20 cellular contexts compared by ENCODE assay signal in genomic region chr7:137840183-137840779, GRCh38. TPM values are rescaled to one million over a fixed set of nuclear protein-coding genes. Genes with fewer than 3 reads are reported as not detected.
DNase-seq lines count a peak whose midpoint lies in the region; ATAC-seq and TF ChIP-seq lines count a peak whose summit lies in the region.
"Had no signal": no experiment of that assay in that cellular context is flagged by ENCODE, and none has a peak within 500 bp of the region (broad histone marks: within the 10 kb centered on the region; RNA-seq: fewer than 3 reads in every experiment).

No MANE protein-coding gene starts in this region.

- no peak overlapping the region for H3K27ac Mint-ChIP-seq in glutamatergic neuron (ENCODE audit: unreplicated experiment)
- H3K27ac Mint-ChIP-seq: memory B cell; naive B cell; stimulated activated naive CD8-positive, alpha-beta T cell treated with anti-CD3 and anti-CD28 coated beads, Interleukin-15, amount 100 ng/mL, for 72 hours had no signal

- H4K20me1 ChIP-seq in osteoblast (ENCODE audit: insufficient read depth, low read length), result peaks cover 2% of the 10 kb centered on the region

- H3K4me3 Mint-ChIP-seq in glutamatergic neuron (ENCODE audit: unreplicated experiment), result peak overlapping the region; percentile 69
- H3K4me3 Mint-ChIP-seq: memory B cell; stimulated activated naive CD8-positive, alpha-beta T cell treated with anti-CD3 and anti-CD28 coated beads, Interleukin-15, amount 100 ng/mL, for 72 hours had no signal

- peaks cover 39% of the 10 kb centered on the region for H3K4me1 Mint-ChIP-seq in glutamatergic neuron (ENCODE audit: low read depth, unreplicated experiment)
- H3K4me1 Mint-ChIP-seq: naive B cell; stimulated activated naive CD8-positive, alpha-beta T cell treated with anti-CD3 and anti-CD28 coated beads, Interleukin-15, amount 100 ng/mL, for 72 hours had no signal

- H3K4me1 ChIP-seq in osteoblast (ENCODE audit: insufficient read depth, low read length) (peaks cover 27% of the 10 kb centered on the region), transverse colon (no peaks in the 10 kb centered on the region)
- H3K4me1 ChIP-seq: colonic mucosa, heart left ventricle, upper lobe of right lung had no signal

- H3K9me3 ChIP-seq in osteoblast (ENCODE audit: low read depth, low read length), result no peaks in the 10 kb centered on the region
- H3K9me3 ChIP-seq in transverse colon, result no peaks in the 10 kb centered on the region
- H3K9me3 ChIP-seq: colonic mucosa, heart left ventricle, upper lobe of right lung had no signal

- peaks cover 66% of the 10 kb centered on the region for H3K79me2 ChIP-seq in osteoblast (ENCODE audit: insufficient read depth, low read length)

- no peak for TF ChIP-seq POLR2A in transverse colon (IDR thresholded peaks at IDR 0.05)

- H3K36me3 ChIP-seq in osteoblast (ENCODE audit: insufficient read depth, low read length) (peaks cover 28% of the 10 kb centered on the region), transverse colon (no peaks in the 10 kb centered on the region)
- H3K36me3 ChIP-seq: colonic mucosa, heart left ventricle, upper lobe of right lung had no signal

- H3K4me2 ChIP-seq in osteoblast (ENCODE audit: insufficient read depth, low read length), result no peak overlapping the region
- H3K4me2 ChIP-seq: PC-9 had no signal

- H3K4me3 ChIP-seq in osteoblast (ENCODE audit: insufficient read depth, low read length), result no peak overlapping the region
- no peak overlapping the region for H3K4me3 ChIP-seq in transverse colon
- H3K4me3 ChIP-seq: colonic mucosa, heart left ventricle, PC-9, upper lobe of right lung had no signal

- H3K36me3 Mint-ChIP-seq in glutamatergic neuron (ENCODE audit: unreplicated experiment), result no peaks in the 10 kb centered on the region
- H3K36me3 Mint-ChIP-seq: memory B cell, naive B cell had no signal

- DNase-seq in NCI-H1417 (lab: John Stamatoyannopoulos, UW), result peak in 2 of 3 experiments; percentile 56 to 83
- no peak for DNase-seq in NCI-H1417 treated with DMSO at 0.1 percent for 48 hours (lab: John Stamatoyannopoulos, UW)
- DNase-seq in NCI-H526 treated with DMSO at 0.1 percent for 48 hours (lab: John Stamatoyannopoulos, UW), result peak; percentile 42
- no peak for DNase-seq in glutamatergic neuron
- no peak for DNase-seq in osteoblast (ENCODE audit: insufficient read length, low spot score, missing footprints)
- no peak for DNase-seq in transverse colon
- DNase-seq in NCI-H1694 (lab: John Stamatoyannopoulos, UW), result no peak
- DNase-seq: 8988T; activated CD4-positive, alpha-beta T cell treated with anti-CD3 and anti-CD28 coated beads, Interleukin-2, amount 50 U/mL, for 48 hours; activated naive CD4-positive, alpha-beta T cell treated with Interleukin-2 at 50 U/mL for 16 hours; colonic mucosa; heart left ventricle; kidney; naive B cell; NCI-H1930; PC-9; stimulated activated naive CD8-positive, alpha-beta T cell treated with anti-CD3 and anti-CD28 coated beads, Interleukin-15, amount 100 ng/mL, for 72 hours; upper lobe of right lung had no signal

- TF ChIP-seq EP300 in transverse colon (IDR thresholded peaks at IDR 0.05; ENCODE audit: low read depth), result no peak

- no peak for TF ChIP-seq CTCF in glutamatergic neuron (IDR thresholded peaks at IDR 0.05; ENCODE audit: partially characterized antibody, unreplicated experiment)
- TF ChIP-seq CTCF in osteoblast (IDR thresholded peaks at IDR 0.05; ENCODE audit: extremely low read depth, low read depth, low read length), result no peak
- TF ChIP-seq CTCF in transverse colon (IDR thresholded peaks at IDR 0.05), result no peak

- H2AFZ ChIP-seq in osteoblast (ENCODE audit: low read length), result no peak overlapping the region
- H2AFZ ChIP-seq: PC-9 had no signal

- WGBS in transverse colon (ENCODE audit: low coverage in 1 of 2), 2 donors, result 47 to 68% methylated on average over 5 of the region's 5 CpGs

- no peaks in the 10 kb centered on the region for H3K27me3 Mint-ChIP-seq in glutamatergic neuron (ENCODE audit: unreplicated experiment)

- H3K27me3 ChIP-seq in osteoblast (ENCODE audit: insufficient read depth, low read length), result no peaks in the 10 kb centered on the region
- peaks cover 35% of the 10 kb centered on the region for H3K27me3 ChIP-seq in transverse colon

- H3K9me3 Mint-ChIP-seq in glutamatergic neuron (ENCODE audit: unreplicated experiment), result no peaks in the 10 kb centered on the region
- H3K9me3 Mint-ChIP-seq: memory B cell; stimulated activated naive CD8-positive, alpha-beta T cell treated with anti-CD3 and anti-CD28 coated beads, Interleukin-15, amount 100 ng/mL, for 72 hours had no signal

- ATAC-seq in GM19467 (IDR thresholded peaks at IDR 0.05; ENCODE audit: unreplicated experiment), result no peak
- ATAC-seq: heart left ventricle; stimulated activated naive CD8-positive, alpha-beta T cell treated with anti-CD3 and anti-CD28 coated beads, Interleukin-15, amount 100 ng/mL, for 72 hours; upper lobe of right lung had no signal

- in situ Hi-C loops in transverse colon (cut with MboI; ENCODE audit: low pct_ligation_motif_present in 1 of 4, low pct_unique_long_range_greater_than_20kb in 1 of 4, low sequenced_read_pairs in 3 of 4), result loop anchor here in 1 of 4 donors (25.0 kb wide), 1 partner anchor 103 kb away; no protein-coding TSS in a partner anchor

- intact Hi-C loops in transverse colon (cut with DNase I; ENCODE audit: low total_unique reads), result no loop called here

- H3K27ac ChIP-seq in osteoblast (ENCODE audit: low read depth, low read length), result peak overlapping the region; percentile 35
- H3K27ac ChIP-seq in transverse colon, result no peak overlapping the region
- H3K27ac ChIP-seq: colonic mucosa, heart left ventricle, PC-9, upper lobe of right lung had no signal

RNA-seq across cellular contexts. Expression of gene DGKI, which starts 6.5 kb away (rescaled TPM):
- total RNA-seq in glutamatergic neuron (ENCODE audit: unreplicated experiment) (19.4 TPM), osteoblast (19.2 and 23.3 TPM in 2 replicates), transverse colon (1 to 10 TPM in 1 of 4 donors, under 1 TPM in 2, not detected in 1; 0.64 to 1.2 (median 1.00) TPM)

Comparison
In these comparisons a context has a peak if more than half of its experiments do, and no peak if none do; other contexts are left out.
1. DNase-seq: peak in NCI-H1417 (2 of 3) and NCI-H526 treated with DMSO at 0.1 percent for 48 hours (single experiment); none in NCI-H1417 treated with DMSO at 0.1 percent for 48 hours (single experiment), glutamatergic neuron (single experiment), osteoblast (single experiment), transverse colon (single experiment) and NCI-H1694 (single experiment).